ENCODE assay signal across 1 cellular context in the genomic region with DNA sequence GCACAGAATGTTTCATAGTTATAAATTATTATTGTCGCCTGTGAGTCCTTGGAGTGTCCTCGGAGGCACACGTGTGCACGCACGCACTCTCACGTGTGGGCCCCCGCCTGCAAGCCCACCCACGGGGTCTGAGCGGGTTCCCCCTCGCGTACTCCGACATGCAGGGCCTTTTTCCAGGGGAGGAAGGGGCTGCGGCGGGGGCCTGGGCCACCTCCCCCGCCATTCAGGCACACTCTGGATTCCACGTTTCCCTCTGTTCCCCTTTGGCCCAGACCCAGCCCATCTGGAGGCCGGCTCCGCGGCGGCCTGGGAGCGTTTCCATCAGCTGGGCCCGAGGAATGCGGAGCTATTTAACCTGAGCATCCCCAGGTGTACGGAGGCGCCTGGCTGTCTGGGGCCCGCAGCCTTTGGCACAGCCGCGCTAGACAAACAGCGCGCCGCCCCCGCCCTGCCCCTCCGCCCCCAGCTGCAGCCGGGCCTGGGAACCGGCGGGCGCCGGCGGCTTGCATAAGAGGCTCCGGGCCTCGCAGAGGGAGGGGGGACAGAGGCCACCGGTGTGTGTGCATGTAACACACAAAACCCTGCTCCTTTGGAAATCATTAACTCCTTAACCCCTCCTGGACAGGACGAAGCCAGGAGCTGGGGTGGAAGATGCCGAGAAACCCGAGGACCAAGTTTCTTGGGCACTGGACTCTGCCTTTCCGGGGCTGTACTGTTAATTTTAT.
A peak's percentile ranks its signal among the peaks of the same experiment; 100 is the strongest.
TF ChIP-seq lines count a peak whose summit lies in the region.

No MANE protein-coding gene starts in this region.

TF ChIP-seq in HepG2, 621 proteins besides CTCF, POLR2A, EP300 and RAD21 (continued from another document and continues in another):
- TF ChIP-seq ZGPAT (CRISPR knock-in tag; IDR thresholded peaks at IDR 0.05) (peak; percentile 100), AGO2 (optimal IDR thresholded peaks at IDR 0.05; ENCODE audit: low read depth, low read length) (peak; percentile 99), NR2F6 (IDR thresholded peaks at IDR 0.05) (peak; percentile 85), NR2F6 (CRISPR knock-in tag; IDR thresholded peaks at IDR 0.05) (peak; percentile 97), ZNF83 (CRISPR knock-in tag; IDR thresholded peaks at IDR 0.05; ENCODE audit: borderline replicate concordance) (0 out of 2 replicates have a peak, but pooled peaks have one; percentile 38), RXRB (CRISPR knock-in tag; IDR thresholded peaks at IDR 0.05; ENCODE audit: borderline replicate concordance) (peak; percentile 99), ZNF136 (CRISPR knock-in tag; IDR thresholded peaks at IDR 0.05; ENCODE audit: low read depth) (peak; percentile 97; the same call in 1 of the 2 replicates), ZFP36 (IDR thresholded peaks at IDR 0.05; ENCODE audit: borderline replicate concordance, low read depth, low read length, partially characterized antibody) (no peak), TRIM24 (CRISPR knock-in tag; IDR thresholded peaks at IDR 0.05) (peak; percentile 86; the same call in 1 of the 2 replicates), ZNF720 (CRISPR knock-in tag; IDR thresholded peaks at IDR 0.05) (0 out of 2 replicates have a peak, but pooled peaks have one; percentile 12), BORCS8-MEF2B (CRISPR knock-in tag; IDR thresholded peaks at IDR 0.05) (peak; percentile 98), ZNF781 (CRISPR knock-in tag; IDR thresholded peaks at IDR 0.05; ENCODE audit: borderline replicate concordance, not compliant biosample characterization) (no peak), ZNF816 (CRISPR knock-in tag; IDR thresholded peaks at IDR 0.05; ENCODE audit: borderline replicate concordance) (peak; percentile 88), ZFP82 (CRISPR knock-in tag; IDR thresholded peaks at IDR 0.05; ENCODE audit: borderline replicate concordance) (peak; percentile 65; the same call in 1 of the 2 replicates), MTA1 (CRISPR knock-in tag; IDR thresholded peaks at IDR 0.05; ENCODE audit: borderline replicate concordance) (peak; percentile 100), CEBPG (CRISPR knock-in tag; IDR thresholded peaks at IDR 0.05) (peak; percentile 97), KAT2B (IDR thresholded peaks at IDR 0.05; ENCODE audit: borderline replicate concordance, low read depth, low read length) (no peak), CENPX (CRISPR knock-in tag; IDR thresholded peaks at IDR 0.05) (no peak), PHF8 (CRISPR knock-in tag; IDR thresholded peaks at IDR 0.05) (peak; percentile 64), DBP (CRISPR knock-in tag; IDR thresholded peaks at IDR 0.05; ENCODE audit: not compliant biosample characterization) (peak; percentile 92), HDAC1 (CRISPR knock-in tag; IDR thresholded peaks at IDR 0.05) (peak; percentile 100), JDP2 (CRISPR knock-in tag; IDR thresholded peaks at IDR 0.05; ENCODE audit: borderline replicate concordance) (peak; percentile 99; the same call in 1 of the 2 replicates), ESRRA (CRISPR knock-in tag; IDR thresholded peaks at IDR 0.05; ENCODE audit: low read depth) (peak; percentile 98; the same call in 1 of the 2 replicates), ZNF12 (CRISPR knock-in tag; IDR thresholded peaks at IDR 0.05) (peak; percentile 86), HOXA5 (CRISPR knock-in tag; IDR thresholded peaks at IDR 0.05) (peak; percentile 98), ETV6 (CRISPR knock-in tag; conservative IDR thresholded peaks at IDR 0.05) (peak; percentile 100), ZNF784 (CRISPR knock-in tag; IDR thresholded peaks at IDR 0.05; ENCODE audit: borderline replicate concordance) (peak; percentile 100), ZNF234 (CRISPR knock-in tag; conservative IDR thresholded peaks at IDR 0.05) (no peak), NCOR1 (IDR thresholded peaks at IDR 0.05; ENCODE audit: borderline replicate concordance, low read length) (peak; percentile 100), KDM4B (CRISPR knock-in tag; IDR thresholded peaks at IDR 0.05) (peak; percentile 97), ATF3 (CRISPR knock-in tag; IDR thresholded peaks at IDR 0.05) (peak; percentile 96)
- TF ChIP-seq, protein P1, sequence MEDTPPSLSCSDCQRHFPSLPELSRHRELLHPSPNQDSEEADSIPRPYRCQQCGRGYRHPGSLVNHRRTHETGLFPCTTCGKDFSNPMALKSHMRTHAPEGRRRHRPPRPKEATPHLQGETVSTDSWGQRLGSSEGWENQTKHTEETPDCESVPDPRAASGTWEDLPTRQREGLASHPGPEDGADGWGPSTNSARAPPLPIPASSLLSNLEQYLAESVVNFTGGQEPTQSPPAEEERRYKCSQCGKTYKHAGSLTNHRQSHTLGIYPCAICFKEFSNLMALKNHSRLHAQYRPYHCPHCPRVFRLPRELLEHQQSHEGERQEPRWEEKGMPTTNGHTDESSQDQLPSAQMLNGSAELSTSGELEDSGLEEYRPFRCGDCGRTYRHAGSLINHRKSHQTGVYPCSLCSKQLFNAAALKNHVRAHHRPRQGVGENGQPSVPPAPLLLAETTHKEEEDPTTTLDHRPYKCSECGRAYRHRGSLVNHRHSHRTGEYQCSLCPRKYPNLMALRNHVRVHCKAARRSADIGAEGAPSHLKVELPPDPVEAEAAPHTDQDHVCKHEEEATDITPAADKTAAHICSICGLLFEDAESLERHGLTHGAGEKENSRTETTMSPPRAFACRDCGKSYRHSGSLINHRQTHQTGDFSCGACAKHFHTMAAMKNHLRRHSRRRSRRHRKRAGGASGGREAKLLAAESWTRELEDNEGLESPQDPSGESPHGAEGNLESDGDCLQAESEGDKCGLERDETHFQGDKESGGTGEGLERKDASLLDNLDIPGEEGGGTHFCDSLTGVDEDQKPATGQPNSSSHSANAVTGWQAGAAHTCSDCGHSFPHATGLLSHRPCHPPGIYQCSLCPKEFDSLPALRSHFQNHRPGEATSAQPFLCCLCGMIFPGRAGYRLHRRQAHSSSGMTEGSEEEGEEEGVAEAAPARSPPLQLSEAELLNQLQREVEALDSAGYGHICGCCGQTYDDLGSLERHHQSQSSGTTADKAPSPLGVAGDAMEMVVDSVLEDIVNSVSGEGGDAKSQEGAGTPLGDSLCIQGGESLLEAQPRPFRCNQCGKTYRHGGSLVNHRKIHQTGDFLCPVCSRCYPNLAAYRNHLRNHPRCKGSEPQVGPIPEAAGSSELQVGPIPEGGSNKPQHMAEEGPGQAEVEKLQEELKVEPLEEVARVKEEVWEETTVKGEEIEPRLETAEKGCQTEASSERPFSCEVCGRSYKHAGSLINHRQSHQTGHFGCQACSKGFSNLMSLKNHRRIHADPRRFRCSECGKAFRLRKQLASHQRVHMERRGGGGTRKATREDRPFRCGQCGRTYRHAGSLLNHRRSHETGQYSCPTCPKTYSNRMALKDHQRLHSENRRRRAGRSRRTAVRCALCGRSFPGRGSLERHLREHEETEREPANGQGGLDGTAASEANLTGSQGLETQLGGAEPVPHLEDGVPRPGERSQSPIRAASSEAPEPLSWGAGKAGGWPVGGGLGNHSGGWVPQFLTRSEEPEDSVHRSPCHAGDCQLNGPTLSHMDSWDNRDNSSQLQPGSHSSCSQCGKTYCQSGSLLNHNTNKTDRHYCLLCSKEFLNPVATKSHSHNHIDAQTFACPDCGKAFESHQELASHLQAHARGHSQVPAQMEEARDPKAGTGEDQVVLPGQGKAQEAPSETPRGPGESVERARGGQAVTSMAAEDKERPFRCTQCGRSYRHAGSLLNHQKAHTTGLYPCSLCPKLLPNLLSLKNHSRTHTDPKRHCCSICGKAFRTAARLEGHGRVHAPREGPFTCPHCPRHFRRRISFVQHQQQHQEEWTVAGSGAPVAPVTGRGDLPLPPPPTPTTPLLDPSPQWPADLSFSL (CRISPR knock-in tag; IDR thresholded peaks at IDR 0.05): peak; percentile 90
- TF ChIP-seq, protein P2, sequence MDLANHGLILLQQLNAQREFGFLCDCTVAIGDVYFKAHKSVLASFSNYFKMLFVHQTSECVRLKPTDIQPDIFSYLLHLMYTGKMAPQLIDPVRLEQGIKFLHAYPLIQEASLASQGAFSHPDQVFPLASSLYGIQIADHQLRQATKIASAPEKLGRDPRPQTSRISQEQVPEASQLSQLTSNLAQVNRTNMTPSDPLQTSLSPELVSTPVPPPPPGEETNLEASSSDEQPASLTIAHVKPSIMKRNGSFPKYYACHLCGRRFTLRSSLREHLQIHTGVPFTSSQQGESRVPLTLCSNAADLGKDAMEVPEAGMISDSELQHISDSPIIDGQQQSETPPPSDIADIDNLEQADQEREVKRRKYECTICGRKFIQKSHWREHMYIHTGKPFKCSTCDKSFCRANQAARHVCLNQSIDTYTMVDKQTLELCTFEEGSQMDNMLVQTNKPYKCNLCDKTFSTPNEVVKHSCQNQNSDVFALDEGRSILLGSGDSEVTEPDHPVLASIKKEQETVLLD (CRISPR knock-in tag; IDR thresholded peaks at IDR 0.05; ENCODE audit: low read depth): peak; percentile 99
- TF ChIP-seq, protein P3, sequence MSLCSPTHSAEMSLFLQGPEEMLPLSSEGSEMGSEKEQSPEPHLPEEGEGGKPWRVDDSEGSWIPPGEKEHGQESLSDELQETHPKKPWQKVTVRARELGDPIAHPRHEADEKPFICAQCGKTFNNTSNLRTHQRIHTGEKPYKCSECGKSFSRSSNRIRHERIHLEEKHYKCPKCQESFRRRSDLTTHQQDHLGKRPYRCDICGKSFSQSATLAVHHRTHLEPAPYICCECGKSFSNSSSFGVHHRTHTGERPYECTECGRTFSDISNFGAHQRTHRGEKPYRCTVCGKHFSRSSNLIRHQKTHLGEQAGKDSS (CRISPR knock-in tag; IDR thresholded peaks at IDR 0.05; ENCODE audit: borderline replicate concordance, low read depth): peak; percentile 97
- TF ChIP-seq, protein P4, sequence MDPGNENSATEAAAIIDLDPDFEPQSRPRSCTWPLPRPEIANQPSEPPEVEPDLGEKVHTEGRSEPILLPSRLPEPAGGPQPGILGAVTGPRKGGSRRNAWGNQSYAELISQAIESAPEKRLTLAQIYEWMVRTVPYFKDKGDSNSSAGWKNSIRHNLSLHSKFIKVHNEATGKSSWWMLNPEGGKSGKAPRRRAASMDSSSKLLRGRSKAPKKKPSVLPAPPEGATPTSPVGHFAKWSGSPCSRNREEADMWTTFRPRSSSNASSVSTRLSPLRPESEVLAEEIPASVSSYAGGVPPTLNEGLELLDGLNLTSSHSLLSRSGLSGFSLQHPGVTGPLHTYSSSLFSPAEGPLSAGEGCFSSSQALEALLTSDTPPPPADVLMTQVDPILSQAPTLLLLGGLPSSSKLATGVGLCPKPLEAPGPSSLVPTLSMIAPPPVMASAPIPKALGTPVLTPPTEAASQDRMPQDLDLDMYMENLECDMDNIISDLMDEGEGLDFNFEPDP (CRISPR knock-in tag; conservative IDR thresholded peaks at IDR 0.05): 0 out of 2 replicates have a peak, but pooled peaks have one; percentile 61
- TF ChIP-seq, protein P5, sequence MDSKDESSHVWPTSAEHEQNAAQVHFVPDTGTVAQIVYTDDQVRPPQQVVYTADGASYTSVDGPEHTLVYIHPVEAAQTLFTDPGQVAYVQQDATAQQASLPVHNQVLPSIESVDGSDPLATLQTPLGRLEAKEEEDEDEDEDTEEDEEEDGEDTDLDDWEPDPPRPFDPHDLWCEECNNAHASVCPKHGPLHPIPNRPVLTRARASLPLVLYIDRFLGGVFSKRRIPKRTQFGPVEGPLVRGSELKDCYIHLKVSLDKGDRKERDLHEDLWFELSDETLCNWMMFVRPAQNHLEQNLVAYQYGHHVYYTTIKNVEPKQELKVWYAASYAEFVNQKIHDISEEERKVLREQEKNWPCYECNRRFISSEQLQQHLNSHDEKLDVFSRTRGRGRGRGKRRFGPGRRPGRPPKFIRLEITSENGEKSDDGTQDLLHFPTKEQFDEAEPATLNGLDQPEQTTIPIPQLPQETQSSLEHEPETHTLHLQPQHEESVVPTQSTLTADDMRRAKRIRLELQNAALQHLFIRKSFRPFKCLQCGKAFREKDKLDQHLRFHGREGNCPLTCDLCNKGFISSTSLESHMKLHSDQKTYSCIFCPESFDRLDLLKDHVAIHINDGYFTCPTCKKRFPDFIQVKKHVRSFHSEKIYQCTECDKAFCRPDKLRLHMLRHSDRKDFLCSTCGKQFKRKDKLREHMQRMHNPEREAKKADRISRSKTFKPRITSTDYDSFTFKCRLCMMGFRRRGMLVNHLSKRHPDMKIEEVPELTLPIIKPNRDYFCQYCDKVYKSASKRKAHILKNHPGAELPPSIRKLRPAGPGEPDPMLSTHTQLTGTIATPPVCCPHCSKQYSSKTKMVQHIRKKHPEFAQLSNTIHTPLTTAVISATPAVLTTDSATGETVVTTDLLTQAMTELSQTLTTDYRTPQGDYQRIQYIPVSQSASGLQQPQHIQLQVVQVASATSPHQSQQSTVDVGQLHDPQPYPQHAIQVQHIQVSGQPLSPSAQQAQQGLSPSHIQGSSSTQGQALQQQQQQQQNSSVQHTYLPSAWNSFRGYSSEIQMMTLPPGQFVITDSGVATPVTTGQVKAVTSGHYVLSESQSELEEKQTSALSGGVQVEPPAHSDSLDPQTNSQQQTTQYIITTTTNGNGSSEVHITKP (CRISPR knock-in tag; IDR thresholded peaks at IDR 0.05; ENCODE audit: low read depth): peak; percentile 92
